ENCODE assay signal across 8 cellular contexts in the genomic region with DNA sequence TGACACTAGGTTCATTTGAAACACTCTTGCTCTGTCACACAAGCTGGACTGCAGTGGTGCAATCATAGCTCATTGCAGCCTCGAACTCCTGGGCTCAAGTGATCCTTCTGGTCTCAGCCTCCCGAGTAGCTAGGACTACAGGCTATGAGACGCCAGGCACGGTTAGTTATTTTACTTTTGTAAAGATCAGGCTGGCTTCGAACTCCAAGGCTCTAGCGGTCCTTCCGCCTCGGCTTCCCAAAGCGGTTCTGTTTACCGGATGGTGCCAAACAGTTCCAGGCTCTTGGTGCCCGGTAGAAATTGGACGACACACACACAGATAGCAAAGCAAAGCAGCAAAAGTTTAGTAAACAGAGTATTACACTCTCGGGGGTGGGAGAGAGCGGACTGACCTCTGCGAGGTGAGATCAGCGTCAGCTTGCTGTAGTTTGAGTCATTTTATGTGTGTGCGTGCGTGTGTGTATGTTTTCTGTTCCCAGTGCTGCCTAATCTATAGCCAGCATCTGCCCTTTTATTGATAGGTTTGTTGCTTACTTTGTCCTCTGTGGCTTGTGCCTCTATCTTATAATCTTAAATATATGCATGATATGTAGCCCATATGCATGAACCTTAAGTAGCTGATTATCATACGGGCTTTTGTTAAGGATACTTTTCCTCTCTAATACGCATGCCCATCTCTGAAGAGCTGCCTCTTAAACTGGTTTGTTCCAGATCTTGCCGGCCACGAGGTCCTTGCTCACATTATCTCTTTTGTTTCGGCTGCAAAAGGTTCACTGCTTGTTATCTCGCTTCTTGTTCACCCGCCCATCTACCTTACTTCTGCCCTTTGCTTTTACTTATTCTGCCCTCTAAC.
A peak's percentile ranks its signal among the peaks of the same experiment; 100 is the strongest.
DNase-seq lines count a peak whose midpoint lies in the region; ATAC-seq and TF ChIP-seq lines count a peak whose summit lies in the region.

No MANE protein-coding gene starts in this region.

- peak overlapping the region; percentile 79 for H3K4me2 ChIP-seq in DOHH2 (ENCODE audit: low read length)

- 2 to 3% (median 2%) methylated on average over 25 of the region's 25 CpGs for WGBS in psoas muscle, 3 donors

- peaks cover 34% of the 10 kb centered on the region for H3F3A ChIP-seq in DOHH2 (ENCODE audit: control insufficient read depth, insufficient read depth)

- ATAC-seq in psoas muscle (peak in 3 of 4 donors; percentile 34 to 35 (median 34)), GM19467 (IDR thresholded peaks at IDR 0.05; ENCODE audit: unreplicated experiment) (no peak)

- H3K9me2 ChIP-seq in DOHH2 (replicated peaks; ENCODE audit: control insufficient read depth, low read length), result no peaks in the 10 kb centered on the region

- H3K4me1 ChIP-seq in DOHH2 (ENCODE audit: control insufficient read depth, low read length), result peaks cover 45% of the 10 kb centered on the region
- H3K4me1 ChIP-seq in adipocyte (ENCODE audit: control insufficient read depth, insufficient read depth, low read length), result peaks cover 12% of the 10 kb centered on the region
- peaks cover 48% of the 10 kb centered on the region for H3K4me1 ChIP-seq in left ventricle myocardium inferior
- H3K4me1 ChIP-seq in psoas muscle, result peaks cover 18% of the 10 kb centered on the region

- intact Hi-C loops in left ventricle myocardium inferior (cut with micrococcal nuclease), result no loop called here
- intact Hi-C loops in psoas muscle (cut with DNase I), result no loop called here

- H3K4me3 ChIP-seq in DOHH2 (ENCODE audit: low read length) (peak overlapping the region; percentile 78), adipocyte (ENCODE audit: low read length) (peak overlapping the region; percentile 86), left ventricle myocardium inferior (peak overlapping the region; percentile 92), psoas muscle (peak overlapping the region; percentile 89)

- H3K36me3 ChIP-seq in DOHH2 (ENCODE audit: control insufficient read depth, low read length) (peaks cover 13% of the 10 kb centered on the region), adipocyte (ENCODE audit: control insufficient read depth, insufficient read depth, low read length, severe bottlenecking) (peaks cover 6% of the 10 kb centered on the region), left ventricle myocardium inferior (peaks cover 11% of the 10 kb centered on the region), psoas muscle (ENCODE audit: insufficient read depth in 1 of 2, low read depth in 1 of 2) (no peaks in the 10 kb centered on the region)

- TF ChIP-seq CTCF in DOHH2 (IDR thresholded peaks at IDR 0.05; ENCODE audit: low read depth, low read length, poor library complexity, severe bottlenecking), result no peak
- TF ChIP-seq CTCF in left ventricle myocardium inferior (IDR thresholded peaks at IDR 0.05; ENCODE audit: borderline replicate concordance), result no peak
- no peak for TF ChIP-seq CTCF in psoas muscle (IDR thresholded peaks at IDR 0.05)

- H3K9me3 ChIP-seq in DOHH2 (ENCODE audit: control insufficient read depth, insufficient read depth, low read length) (no peaks in the 10 kb centered on the region), adipocyte (ENCODE audit: control insufficient read depth, low read length) (no peaks in the 10 kb centered on the region), left ventricle myocardium inferior (replicated peaks) (no peaks in the 10 kb centered on the region), psoas muscle (no peaks in the 10 kb centered on the region)

- H4K20me1 ChIP-seq in DOHH2 (ENCODE audit: control insufficient read depth, insufficient read depth, low read depth, low read length), result no peaks in the 10 kb centered on the region

- in situ Hi-C loops in SK-MEL-5 (cut with HindIII; ENCODE audit: low pct_unique_long_range_greater_than_20kb, low sequenced_read_pairs), result no loop called here

- DNase-seq in H4 (ENCODE audit: low spot score) (peak; percentile 83), NCI-H1048 (lab: John Stamatoyannopoulos, UW) (peak; percentile 41), SK-MEL-5 (ENCODE audit: low read depth, low spot score) (peak; percentile 88), adipocyte (ENCODE audit: low read depth) (peak; percentile 77), left ventricle myocardium inferior (no peak), psoas muscle (peak; percentile 22 to 54)

- no peaks in the 10 kb centered on the region for H3K27me3 ChIP-seq in DOHH2 (ENCODE audit: control insufficient read depth, low read length)
- no peaks in the 10 kb centered on the region for H3K27me3 ChIP-seq in adipocyte (replicated peaks; ENCODE audit: control insufficient read depth, insufficient read depth, low read length)
- H3K27me3 ChIP-seq in left ventricle myocardium inferior (ENCODE audit: low read depth), result no peaks in the 10 kb centered on the region
- peaks cover 0 to 3% (median 0%) of the 10 kb centered on the region in 3 donors for H3K27me3 ChIP-seq in psoas muscle (ENCODE audit: insufficient read depth in 3 of 3, low read length in 2 of 3)

- peaks cover 4% of the 10 kb centered on the region for H3K79me2 ChIP-seq in DOHH2 (ENCODE audit: control insufficient read depth, low read length)

- H3K9ac ChIP-seq in adipocyte (ENCODE audit: low read length), result peak overlapping the region; percentile 90

- peak overlapping the region; percentile 94 for H3K27ac ChIP-seq in DOHH2 (ENCODE audit: low read depth, low read length)
- H3K27ac ChIP-seq in left ventricle myocardium inferior (replicated peaks), result peak overlapping the region; percentile 97
- peak overlapping the region; percentile 91 for H3K27ac ChIP-seq in psoas muscle
